Comparison of ENCODE assay signal across 15 cellular contexts in the genomic region with DNA sequence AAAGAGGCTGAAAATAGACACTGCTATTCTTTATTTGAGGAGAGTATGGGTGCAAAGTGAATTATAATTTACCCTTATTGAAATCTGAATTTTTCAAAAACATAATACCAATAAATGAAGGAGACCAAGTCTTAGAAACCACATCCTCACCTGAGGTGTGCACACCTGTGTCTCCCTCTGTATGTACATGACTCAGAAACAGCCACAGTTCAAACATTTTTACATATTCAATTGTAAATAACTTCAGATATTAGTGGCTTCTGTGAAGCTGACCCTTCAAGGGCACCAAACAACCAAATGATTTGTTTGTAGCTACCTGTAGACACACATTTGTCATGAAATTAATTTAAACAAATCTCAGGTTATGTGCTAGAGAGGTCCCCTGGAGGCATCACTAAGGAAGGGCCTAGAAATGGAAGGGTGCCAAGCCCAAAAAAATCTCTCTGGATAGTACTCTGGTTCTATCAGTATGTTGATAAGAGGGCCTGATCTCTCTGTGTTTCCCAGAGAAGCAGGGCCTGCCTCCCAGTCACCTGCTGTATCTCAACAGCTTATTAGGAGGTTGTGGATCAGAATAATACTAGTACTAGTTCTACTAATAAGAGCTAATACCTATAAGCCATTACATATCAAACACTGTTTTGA. TPM values are rescaled to one million over a fixed set of nuclear protein-coding genes. Genes with fewer than 3 reads are reported as not detected.
DNase-seq lines count a peak whose midpoint lies in the region; ATAC-seq and TF ChIP-seq lines count a peak whose summit lies in the region.
"Had no signal": no experiment of that assay in that cellular context is flagged by ENCODE, and none has a peak within 500 bp of the region (broad histone marks: within the 10 kb centered on the region; RNA-seq: fewer than 3 reads in every experiment).

No MANE protein-coding gene starts in this region.

- no peak overlapping the region for H4K8ac ChIP-seq in trophoblast cell (ENCODE audit: low read depth, low read length)

- no peak overlapping the region for H3K4ac ChIP-seq in trophoblast cell (ENCODE audit: low read depth, low read length)

- no peaks in the 10 kb centered on the region for H4K20me1 ChIP-seq in mammary epithelial cell (ENCODE audit: insufficient read depth, low read length)

- H3K36me3 ChIP-seq in mammary epithelial cell (ENCODE audit: insufficient read depth, low read length) (no peaks in the 10 kb centered on the region), trophoblast cell (ENCODE audit: control insufficient read depth in 1 of 2, insufficient read depth in 2 of 2, low read length in 2 of 2) (peaks cover 0 to 3% of the 10 kb centered on the region in 2 experiments)
- H3K36me3 ChIP-seq: neutrophil had no signal

- H3K4me1 Mint-ChIP-seq in Calu3 (ENCODE audit: low read depth, unreplicated experiment): peaks cover 58% of the 10 kb centered on the region

- dilution Hi-C loops in mammary epithelial cell (cut with HindIII; ENCODE audit: low sequenced_read_pairs): no loop called here

- peaks cover 24% of the 10 kb centered on the region for H3K36me3 Mint-ChIP-seq in Calu3 (ENCODE audit: insufficient read depth, unreplicated experiment)
- H3K36me3 Mint-ChIP-seq: activated naive CD8-positive, alpha-beta T cell treated with anti-CD3 and anti-CD28 coated beads for 36 hours had no signal

- peaks cover 17% of the 10 kb centered on the region for H3K79me2 ChIP-seq in mammary epithelial cell (ENCODE audit: insufficient read depth, low read length)
- no peaks in the 10 kb centered on the region for H3K79me2 ChIP-seq in trophoblast cell (ENCODE audit: control insufficient read depth, insufficient read depth, low read length, poor library complexity)

- BruUV-seq in Calu3 (replicated peaks; lab: Mats Ljungman, UMichigan) (no TSS peak), mammary epithelial cell (replicated peaks; lab: Mats Ljungman, UMichigan) (no TSS peak)

- in situ Hi-C loops in mammary epithelial cell (cut with MboI; ENCODE audit: low sequenced_read_pairs in 2 of 2): no loop called here

- H3K27me3 Mint-ChIP-seq in Calu3 (ENCODE audit: unreplicated experiment): no peaks in the 10 kb centered on the region
- H3K27me3 Mint-ChIP-seq: activated CD8-positive, alpha-beta T cell treated with anti-CD3 and anti-CD28 coated beads for 36 hours; activated naive CD8-positive, alpha-beta T cell treated with anti-CD3 and anti-CD28 coated beads for 36 hours; T-cell had no signal

- no peaks in the 10 kb centered on the region for H3K27me3 ChIP-seq in mammary epithelial cell (ENCODE audit: insufficient read depth, low read length)
- H3K27me3 ChIP-seq in trophoblast cell (ENCODE audit: insufficient read depth, low read length): no peaks in the 10 kb centered on the region
- H3K27me3 ChIP-seq: neutrophil had no signal

- no peak overlapping the region for H2AK5ac ChIP-seq in trophoblast cell (ENCODE audit: low read length)

- H3K4me3 ChIP-seq in mammary epithelial cell (replicated peaks in 1 of 3; ENCODE audit: insufficient read depth in 1 of 3, low read depth in 2 of 3, low read length in 3 of 3) (no peak overlapping the region), trophoblast cell (ENCODE audit: low read depth, low read length) (no peak overlapping the region)
- H3K4me3 ChIP-seq: GM12878 had no signal

- H3K23ac ChIP-seq in trophoblast cell (ENCODE audit: low read length): no peak overlapping the region

- H3K4me1 ChIP-seq in mammary epithelial cell (ENCODE audit: insufficient read depth, low read length) (peaks cover 49% of the 10 kb centered on the region), trophoblast cell (ENCODE audit: control insufficient read depth in 1 of 2, insufficient read depth in 2 of 2, low read length in 2 of 2) (peaks cover 25 to 36% of the 10 kb centered on the region in 2 experiments)

- peak overlapping the region; percentile 37 for H2BK5ac ChIP-seq in trophoblast cell (ENCODE audit: low read depth, low read length, poor library complexity)

- H3K4me3 Mint-ChIP-seq in Calu3 (ENCODE audit: low read depth, unreplicated experiment): peak overlapping the region; percentile 42
- H3K4me3 Mint-ChIP-seq: activated CD8-positive, alpha-beta T cell treated with anti-CD3 and anti-CD28 coated beads for 36 hours; activated naive CD8-positive, alpha-beta T cell treated with anti-CD3 and anti-CD28 coated beads for 36 hours; T-cell had no signal

- H3K27ac ChIP-seq in mammary epithelial cell (ENCODE audit: insufficient read depth, low read depth, low read length) (peak overlapping the region; percentile 94), trophoblast cell (ENCODE audit: low read depth, low read length) (peak overlapping the region; percentile 54)
- H3K27ac ChIP-seq: neutrophil had no signal

- H3K27ac Mint-ChIP-seq in Calu3 (ENCODE audit: unreplicated experiment): peak overlapping the region; percentile 86
- H3K27ac Mint-ChIP-seq: activated CD8-positive, alpha-beta T cell treated with anti-CD3 and anti-CD28 coated beads for 36 hours; activated naive CD8-positive, alpha-beta T cell treated with anti-CD3 and anti-CD28 coated beads for 36 hours; T-cell had no signal

- DNase-seq in Calu3: no peak
- peak; percentile 52 for DNase-seq in NCI-H69 (lab: John Stamatoyannopoulos, UW)
- peak; percentile 52 for DNase-seq in mammary epithelial cell
- DNase-seq in trophoblast cell: peak in 1 of 2 donors; percentile 18
- no peak for DNase-seq in iPS-NIHi7 (ENCODE audit: extremely low spot score)
- DNase-seq in NOMO-1 treated with DMSO at 0.1 percent for 48 hours (lab: John Stamatoyannopoulos, UW; ENCODE audit: unreplicated experiment): no peak
- no peak for DNase-seq in left cardiac atrium
- DNase-seq: activated CD8-positive, alpha-beta T cell treated with anti-CD3 and anti-CD28 coated beads for 36 hours; activated naive CD8-positive, alpha-beta T cell treated with anti-CD3 and anti-CD28 coated beads for 36 hours; AML-193; stimulated activated CD4-positive, alpha-beta T cell treated with anti-CD3 and anti-CD28 coated beads, Interleukin-2, amount 100 ng/mL, for 24 hours; T-cell had no signal

- H3K9ac ChIP-seq in mammary epithelial cell (ENCODE audit: insufficient read depth, low read length) (peak overlapping the region; percentile 52), trophoblast cell (ENCODE audit: low read length) (no peak overlapping the region)

- no peak overlapping the region for H2AFZ ChIP-seq in mammary epithelial cell (ENCODE audit: low read depth, low read length)
- H2AFZ ChIP-seq in trophoblast cell (ENCODE audit: insufficient read depth, low read length, poor library complexity): no peak overlapping the region

- H3K14ac ChIP-seq in trophoblast cell (ENCODE audit: low read length): no peak overlapping the region

- no peaks in the 10 kb centered on the region for H3K9me3 Mint-ChIP-seq in Calu3 (ENCODE audit: low read depth, unreplicated experiment)
- H3K9me3 Mint-ChIP-seq: activated CD8-positive, alpha-beta T cell treated with anti-CD3 and anti-CD28 coated beads for 36 hours; activated naive CD8-positive, alpha-beta T cell treated with anti-CD3 and anti-CD28 coated beads for 36 hours; T-cell had no signal

- no peak overlapping the region for H3K18ac ChIP-seq in trophoblast cell (ENCODE audit: low read length)

- H4K91ac ChIP-seq in trophoblast cell (ENCODE audit: low read depth, low read length): peak overlapping the region; percentile 34

- intact Hi-C loops in Calu3 (cut with micrococcal nuclease; ENCODE audit: unreplicated experiment): no loop called here
- intact Hi-C loops in mammary epithelial cell (cut with micrococcal nuclease): loop anchor here (1.0 kb wide), 1 partner anchor 9 kb away; no protein-coding TSS in a partner anchor
- intact Hi-C loops in left cardiac atrium (cut with DNase I): no loop called here

- no peak overlapping the region for H4K12ac ChIP-seq in trophoblast cell (ENCODE audit: low read depth, low read length)

- CTCF ChIA-PET in Calu3 (lab: Charles Lee) (interaction anchor here (0.7 to 2.3 kb wide), 3 partner anchors 9 to 43 kb away, joined by 3 to 8 read pairs (median 3); no protein-coding TSS in a partner anchor), mammary epithelial cell (lab: Charles Lee; ENCODE audit: low non-redundant PET) (no interaction called here)

- H3K4me2 ChIP-seq in mammary epithelial cell (ENCODE audit: insufficient read depth, low read depth, low read length): peak overlapping the region; percentile 64
- no peak overlapping the region for H3K4me2 ChIP-seq in trophoblast cell (ENCODE audit: low read length)

- no peak overlapping the region for H2BK12ac ChIP-seq in trophoblast cell (ENCODE audit: low read length)

- TF ChIP-seq CTCF in Calu3 (IDR thresholded peaks at IDR 0.05; ENCODE audit: unreplicated experiment): no peak
- TF ChIP-seq CTCF in mammary epithelial cell (conservative IDR thresholded peaks at IDR 0.05 in 1 of 2, IDR thresholded peaks at IDR 0.05 in 1 of 2; ENCODE audit: extremely low read depth in 1 of 2, insufficient read depth in 1 of 2, low read depth in 1 of 2, low read length in 2 of 2): no peak

- H3K79me1 ChIP-seq in trophoblast cell (ENCODE audit: low read length): peaks cover 14% of the 10 kb centered on the region

- H2BK120ac ChIP-seq in trophoblast cell (ENCODE audit: insufficient read depth, low read length, poor library complexity): peak overlapping the region; percentile 64

- ATAC-seq in left cardiac atrium (no peak), GM21737 (IDR thresholded peaks at IDR 0.05; ENCODE audit: unreplicated experiment) (no peak)
- ATAC-seq: activated CD8-positive, alpha-beta T cell treated with anti-CD3 and anti-CD28 coated beads for 36 hours; GM12878; T-cell had no signal

- no peaks in the 10 kb centered on the region for H3K9me3 ChIP-seq in mammary epithelial cell (replicated peaks; ENCODE audit: insufficient read depth, low read length)
- H3K9me3 ChIP-seq in trophoblast cell (ENCODE audit: insufficient read depth, low read depth, low read length): no peaks in the 10 kb centered on the region
- H3K9me3 ChIP-seq: neutrophil had no signal

RNA-seq across cellular contexts. Expression of a gene that starts 28.1 kb away (rescaled TPM):
- total RNA-seq in Calu3 (2022): 65.9 and 71.4 TPM in 2 replicates
- total RNA-seq in mammary epithelial cell: 10 to 100 TPM; 58.4 to 59.3 TPM
- 80.0 TPM for polyA plus RNA-seq in mammary epithelial cell
- polyA minus RNA-seq in mammary epithelial cell: 36.7 TPM
- polyA plus RNA-seq in trophoblast cell (2013): 32.7 and 33.3 TPM in 2 replicates
- 10 to 100 TPM; 37.8 to 45.0 TPM for total RNA-seq in left cardiac atrium

Comparison
In these comparisons a context has a peak if more than half of its experiments do, and no peak if none do; other contexts are left out.
1. DNase-seq: peak in NCI-H69 (single experiment) and mammary epithelial cell (single experiment); none in Calu3 (single experiment), iPS-NIHi7 (single experiment), NOMO-1 treated with DMSO at 0.1 percent for 48 hours (single experiment) and left cardiac atrium (single experiment).